1 cellular context compared by ENCODE assay signal in genomic region chr2:11354363-11355154, GRCh38.
TF ChIP-seq lines count a peak whose summit lies in the region.

No MANE protein-coding gene starts in this region.

TF ChIP-seq in HepG2, 621 proteins besides CTCF, POLR2A, EP300 and RAD21 (continued from another document and continues in another):
- TF ChIP-seq ZNF280D (CRISPR knock-in tag; IDR thresholded peaks at IDR 0.05) (peak; percentile 93), FOXP1 (IDR thresholded peaks at IDR 0.05) (peak; percentile 83), FOXP1 (CRISPR knock-in tag; IDR thresholded peaks at IDR 0.05) (peak; percentile 99), KAT8 (CRISPR knock-in tag; IDR thresholded peaks at IDR 0.05) (peak; percentile 86), CHCHD3 (CRISPR knock-in tag; IDR thresholded peaks at IDR 0.05) (no peak), GATAD1 (CRISPR knock-in tag; IDR thresholded peaks at IDR 0.05) (peak; percentile 83), ZNF235 (CRISPR knock-in tag; IDR thresholded peaks at IDR 0.05; ENCODE audit: borderline replicate concordance) (0 out of 2 replicates have a peak, but pooled peaks have one; percentile 76), ZSCAN29 (CRISPR knock-in tag; conservative IDR thresholded peaks at IDR 0.05) (peak; percentile 89), TCF7 (IDR thresholded peaks at IDR 0.05; ENCODE audit: low read depth) (peak; percentile 100), ZNF296 (CRISPR knock-in tag; conservative IDR thresholded peaks at IDR 0.05) (0 out of 2 replicates have a peak, but pooled peaks have one; percentile 59), SP140L (CRISPR knock-in tag; IDR thresholded peaks at IDR 0.05; ENCODE audit: borderline replicate concordance) (peak; percentile 94; the same call in 1 of the 2 replicates), ZSCAN12 (CRISPR knock-in tag; IDR thresholded peaks at IDR 0.05) (peak; percentile 41; the same call in 1 of the 2 replicates), ZNF75D (CRISPR knock-in tag; IDR thresholded peaks at IDR 0.05; ENCODE audit: borderline replicate concordance) (no peak), ATM (IDR thresholded peaks at IDR 0.05; ENCODE audit: borderline replicate concordance) (no peak), ZNF337 (CRISPR knock-in tag; IDR thresholded peaks at IDR 0.05; ENCODE audit: borderline replicate concordance, low read depth) (peak; percentile 57; the same call in 1 of the 2 replicates), TARDBP (CRISPR knock-in tag; IDR thresholded peaks at IDR 0.05) (peak; percentile 99), MZF1 (CRISPR knock-in tag; IDR thresholded peaks at IDR 0.05; ENCODE audit: borderline replicate concordance) (no peak), ZBTB42 (CRISPR knock-in tag; IDR thresholded peaks at IDR 0.05) (no peak), RNF219 (CRISPR knock-in tag; IDR thresholded peaks at IDR 0.05) (0 out of 2 replicates have a peak, but pooled peaks have one; percentile 71), SRSF9 (IDR thresholded peaks at IDR 0.05; ENCODE audit: borderline replicate concordance, insufficient read depth, low read depth, low read length, poor library complexity, severe bottlenecking) (no peak), CREB3 (CRISPR knock-in tag; IDR thresholded peaks at IDR 0.05) (no peak), ZMYM4 (CRISPR knock-in tag; IDR thresholded peaks at IDR 0.05) (peak; percentile 93), ZUFSP (CRISPR knock-in tag; IDR thresholded peaks at IDR 0.05; ENCODE audit: borderline replicate concordance) (no peak), PREB (CRISPR knock-in tag; IDR thresholded peaks at IDR 0.05) (no peak), ZNF333 (CRISPR knock-in tag; IDR thresholded peaks at IDR 0.05; ENCODE audit: borderline replicate concordance) (0 out of 2 replicates have a peak, but pooled peaks have one; percentile 71), ARID4A (CRISPR knock-in tag; IDR thresholded peaks at IDR 0.05; ENCODE audit: borderline replicate concordance) (peak; percentile 91), ETV6 (CRISPR knock-in tag; conservative IDR thresholded peaks at IDR 0.05) (peak; percentile 99), SOX6 (IDR thresholded peaks at IDR 0.05) (no peak), SOX6 (CRISPR knock-in tag; IDR thresholded peaks at IDR 0.05) (peak; percentile 99), HMG20A (CRISPR knock-in tag; IDR thresholded peaks at IDR 0.05; ENCODE audit: borderline replicate concordance) (peak; percentile 99), E2F1 (CRISPR knock-in tag; IDR thresholded peaks at IDR 0.05) (peak; percentile 48; the same call in 1 of the 2 replicates), ATF5 (CRISPR knock-in tag; IDR thresholded peaks at IDR 0.05; ENCODE audit: low read depth) (peak; percentile 93; the same call in 1 of the 2 replicates), HNRNPLL (IDR thresholded peaks at IDR 0.05; ENCODE audit: low read depth, low read length, poor library complexity, severe bottlenecking) (no peak), HOMEZ (CRISPR knock-in tag; IDR thresholded peaks at IDR 0.05; ENCODE audit: low read depth) (peak; percentile 96), HMGXB4 (CRISPR knock-in tag; IDR thresholded peaks at IDR 0.05; ENCODE audit: borderline replicate concordance in 1 of 2, low read depth in 1 of 2) (peak; percentile 47 to 84; a peak in 1 of 4 replicates), RXRB (CRISPR knock-in tag; IDR thresholded peaks at IDR 0.05; ENCODE audit: borderline replicate concordance) (peak; percentile 97), TFDP1 (CRISPR knock-in tag; IDR thresholded peaks at IDR 0.05; ENCODE audit: borderline replicate concordance) (peak; percentile 91; the same call in 1 of the 2 replicates), ZNF746 (CRISPR knock-in tag; IDR thresholded peaks at IDR 0.05) (peak; percentile 100)
